16 cellular contexts compared by ENCODE assay signal in the genomic region with DNA sequence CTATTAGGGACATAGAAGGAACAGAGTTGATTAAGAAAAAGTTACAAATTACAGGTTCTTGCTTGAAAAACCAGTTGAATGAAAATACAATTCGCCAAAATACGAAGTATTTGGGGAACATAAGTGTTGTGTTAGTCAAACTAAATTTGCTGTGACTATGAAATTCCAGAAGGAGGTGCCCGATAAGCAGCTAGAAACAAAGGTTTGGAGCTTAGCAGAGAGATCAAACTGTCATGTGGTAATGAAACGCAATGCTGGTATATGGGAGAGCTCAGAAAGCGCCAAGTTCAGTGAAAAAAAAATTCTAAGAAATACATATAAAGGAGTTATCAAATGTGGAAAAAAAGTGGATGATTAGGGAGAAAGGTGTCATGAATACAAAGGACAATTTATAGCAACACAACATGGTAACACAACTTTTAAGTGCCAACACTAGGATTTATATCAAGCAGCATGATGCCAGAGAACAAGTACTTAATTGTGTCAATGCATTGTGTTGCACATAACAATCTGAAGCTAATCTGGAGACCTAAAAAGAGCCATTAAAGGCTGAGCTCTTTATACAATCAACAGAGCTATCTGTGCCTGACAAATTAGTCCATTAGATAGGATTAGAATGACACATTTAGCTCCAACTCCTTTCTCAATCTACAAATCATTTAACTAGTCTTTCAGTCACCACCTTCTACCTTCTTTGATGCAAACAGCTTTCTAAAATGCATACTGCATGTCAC. TPM values are rescaled to one million over a fixed set of nuclear protein-coding genes. Genes with fewer than 3 reads are reported as not detected.
A peak's percentile ranks its signal among the peaks of the same experiment; 100 is the strongest.
DNase-seq lines count a peak whose midpoint lies in the region; ATAC-seq and TF ChIP-seq lines count a peak whose summit lies in the region.
"Had no signal": no experiment of that assay in that cellular context is flagged by ENCODE, and none has a peak within 500 bp of the region (broad histone marks: within the 10 kb centered on the region; RNA-seq: fewer than 3 reads in every experiment).

No MANE protein-coding gene starts in this region.

- peaks cover 78% of the 10 kb centered on the region for H3K4me1 ChIP-seq in GM23338 (ENCODE audit: insufficient read depth)

- H3K27ac ChIP-seq in GM23338 (ENCODE audit: low read depth) (peak overlapping the region; percentile 52), VCaP (peak overlapping the region; percentile 15; the same call in 1 of the 2 replicates)
- H3K27ac ChIP-seq: C4-2B, pancreas, skin epidermis had no signal

- peaks cover 100% of the 10 kb centered on the region for H3K79me2 ChIP-seq in GM23338 (replicated peaks; ENCODE audit: insufficient read depth)

- no peaks in the 10 kb centered on the region for H3F3A ChIP-seq in GM23338 (replicated peaks; ENCODE audit: low read depth)

- TF ChIP-seq CTCF in GM23338 (conservative IDR thresholded peaks at IDR 0.05; ENCODE audit: low read depth in 2 of 2) = peak; percentile 22 to 37; a peak in 3 of 4 replicates
- TF ChIP-seq CTCF in VCaP (conservative IDR thresholded peaks at IDR 0.05) = no peak
- no peak for TF ChIP-seq CTCF in glutamatergic neuron (IDR thresholded peaks at IDR 0.05; ENCODE audit: partially characterized antibody, unreplicated experiment)

- peak overlapping the region; percentile 10 for H3K4me3 ChIP-seq in GM23338
- H3K4me3 ChIP-seq: pancreas, skin epidermis had no signal

- H3K9me2 ChIP-seq in GM23338 (ENCODE audit: insufficient read depth) = no peaks in the 10 kb centered on the region

- no peak overlapping the region for H2AFZ ChIP-seq in GM23338

- POLR2A ChIA-PET in naive thymus-derived CD8-positive, alpha-beta T cell (lab: Charles Lee) = interaction anchor here (2.2 kb wide), 1 partner anchor 31 kb away, joined by 15 read pairs; the partner anchor contains the start of gene SMAD2

- H3K27ac Mint-ChIP-seq in GM23338 (peak overlapping the region; percentile 90), glutamatergic neuron (ENCODE audit: unreplicated experiment) (no peak overlapping the region)
- H3K27ac Mint-ChIP-seq in naive thymus-derived CD8-positive, alpha-beta T cell = peak overlapping the region in 9 of 10 donors; percentile 12 to 86 (median 35)
- H3K27ac Mint-ChIP-seq: activated CD8-positive, alpha-beta T cell treated with anti-CD3 and anti-CD28 coated beads for 36 hours; activated T-helper 17 cell treated with anti-CD3 and anti-CD28 coated beads, Interleukin-2, amount 50 U/mL, for 72 hours had no signal

- H3K4me1 Mint-ChIP-seq in GM23338 (peaks cover 89% of the 10 kb centered on the region), glutamatergic neuron (ENCODE audit: low read depth, unreplicated experiment) (peaks cover 35% of the 10 kb centered on the region)
- H3K4me1 Mint-ChIP-seq in naive thymus-derived CD8-positive, alpha-beta T cell = peaks cover 51 to 93% (median 86%) of the 10 kb centered on the region in 4 donors

- ATAC-seq in GM23338 (peak; percentile 39), HG03095 (IDR thresholded peaks at IDR 0.05; ENCODE audit: unreplicated experiment) (no peak)
- no peak for ATAC-seq in naive thymus-derived CD8-positive, alpha-beta T cell
- ATAC-seq: activated CD8-positive, alpha-beta T cell treated with anti-CD3 and anti-CD28 coated beads for 36 hours; activated T-helper 17 cell treated with anti-CD3 and anti-CD28 coated beads, Interleukin-2, amount 50 U/mL, for 72 hours had no signal

- H3K36me3 Mint-ChIP-seq in GM23338 (ENCODE audit: low read depth) (peaks cover 12% of the 10 kb centered on the region), glutamatergic neuron (ENCODE audit: unreplicated experiment) (peaks cover 9% of the 10 kb centered on the region)
- peaks cover 22 to 32% (median 27%) of the 10 kb centered on the region in 3 donors for H3K36me3 Mint-ChIP-seq in naive thymus-derived CD8-positive, alpha-beta T cell

- DNase-seq in GM23338 (ENCODE audit: low spot score) (peak; percentile 38), NCI-H1930 (lab: John Stamatoyannopoulos, UW) (peak; percentile 20 to 31), CD1c-positive myeloid dendritic cell (ENCODE audit: extremely low spot score) (no peak), glutamatergic neuron (no peak)
- no peak for DNase-seq in naive thymus-derived CD8-positive, alpha-beta T cell
- DNase-seq: activated CD8-positive, alpha-beta T cell treated with anti-CD3 and anti-CD28 coated beads for 36 hours; amygdala; kidney; NCI-H226; pancreas; stimulated activated CD4-positive, alpha-beta T cell treated with anti-CD3 and anti-CD28 coated beads, Interleukin-4, amount 100 ng/mL, for 4 hours had no signal

- H3K4me2 ChIP-seq in GM23338 = peak overlapping the region; percentile 64

- peaks cover 3% of the 10 kb centered on the region for H3K27me3 Mint-ChIP-seq in GM23338 (ENCODE audit: insufficient read depth, low read depth, poor library complexity)
- no peaks in the 10 kb centered on the region for H3K27me3 Mint-ChIP-seq in naive thymus-derived CD8-positive, alpha-beta T cell
- H3K27me3 Mint-ChIP-seq in glutamatergic neuron (ENCODE audit: unreplicated experiment) = no peaks in the 10 kb centered on the region
- H3K27me3 Mint-ChIP-seq: activated CD8-positive, alpha-beta T cell treated with anti-CD3 and anti-CD28 coated beads for 36 hours; activated T-helper 17 cell treated with anti-CD3 and anti-CD28 coated beads, Interleukin-2, amount 50 U/mL, for 72 hours had no signal

- H3K4me3 Mint-ChIP-seq in GM23338 (peak overlapping the region; percentile 48), glutamatergic neuron (ENCODE audit: unreplicated experiment) (no peak overlapping the region)
- H3K4me3 Mint-ChIP-seq in naive thymus-derived CD8-positive, alpha-beta T cell = peak overlapping the region in 1 of 10 donors; percentile 21
- H3K4me3 Mint-ChIP-seq: activated CD8-positive, alpha-beta T cell treated with anti-CD3 and anti-CD28 coated beads for 36 hours; activated T-helper 17 cell treated with anti-CD3 and anti-CD28 coated beads, Interleukin-2, amount 50 U/mL, for 72 hours had no signal

- H3K27me3 ChIP-seq in GM23338 (ENCODE audit: insufficient read depth) = no peaks in the 10 kb centered on the region
- H3K27me3 ChIP-seq: pancreas had no signal

- H4K20me1 ChIP-seq in GM23338 (replicated peaks; ENCODE audit: insufficient read depth) = peaks cover 27% of the 10 kb centered on the region

- no peaks in the 10 kb centered on the region for H3K9me3 Mint-ChIP-seq in GM23338
- H3K9me3 Mint-ChIP-seq in naive thymus-derived CD8-positive, alpha-beta T cell = peaks cover under 1 to 17% (median 13%) of the 10 kb centered on the region in 9 donors
- peaks cover 2% of the 10 kb centered on the region for H3K9me3 Mint-ChIP-seq in glutamatergic neuron (ENCODE audit: unreplicated experiment)

- H3K36me3 ChIP-seq in GM23338 (ENCODE audit: insufficient read depth) = no peaks in the 10 kb centered on the region; the same call in 1 of the 2 replicates

TF ChIP-seq in GM23338, 12 proteins besides CTCF, POLR2A, EP300 and RAD21 (continues in another document):
- no peak for TF ChIP-seq ZNF331 (CRISPR knock-in tag; IDR thresholded peaks at IDR 0.05; ENCODE audit: low read depth)
- TF ChIP-seq, protein P1, sequence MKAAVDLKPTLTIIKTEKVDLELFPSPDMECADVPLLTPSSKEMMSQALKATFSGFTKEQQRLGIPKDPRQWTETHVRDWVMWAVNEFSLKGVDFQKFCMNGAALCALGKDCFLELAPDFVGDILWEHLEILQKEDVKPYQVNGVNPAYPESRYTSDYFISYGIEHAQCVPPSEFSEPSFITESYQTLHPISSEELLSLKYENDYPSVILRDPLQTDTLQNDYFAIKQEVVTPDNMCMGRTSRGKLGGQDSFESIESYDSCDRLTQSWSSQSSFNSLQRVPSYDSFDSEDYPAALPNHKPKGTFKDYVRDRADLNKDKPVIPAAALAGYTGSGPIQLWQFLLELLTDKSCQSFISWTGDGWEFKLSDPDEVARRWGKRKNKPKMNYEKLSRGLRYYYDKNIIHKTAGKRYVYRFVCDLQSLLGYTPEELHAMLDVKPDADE (IDR thresholded peaks at IDR 0.05) = no peak
- no peak for TF ChIP-seq EZH2phosphoT487 (IDR thresholded peaks at IDR 0.05; ENCODE audit: unreplicated experiment)

RNA-seq across cellular contexts. Expression of gene SMAD2, which starts 31.2 kb away (rescaled TPM):
- total RNA-seq in GM23338 (2014; rRNA removed; shearing (Covaris generic)) = 87.1 and 90.7 TPM in 2 replicates
- 28.2 and 30.9 TPM in 2 replicates for polyA plus RNA-seq in GM23338 (2016; fragmentation: Nextera tagmentation; extraction: Ambion mirVana)
- 100 to 1,000 TPM; 137 to 151 TPM for total RNA-seq in naive thymus-derived CD8-positive, alpha-beta T cell
- 100 to 1,000 TPM in 1 of 3 donors, 10 to 100 TPM in 2; 78.2 to 116 (median 89.6) TPM for polyA plus RNA-seq in naive thymus-derived CD8-positive, alpha-beta T cell
- total RNA-seq in glutamatergic neuron (ENCODE audit: unreplicated experiment) = 134 TPM

Comparison
In these comparisons a context has a peak if more than half of its experiments do, and no peak if none do; other contexts are left out.
1. DNase-seq: peak in GM23338 (single experiment) and NCI-H1930 (2 of 2); none in naive thymus-derived CD8-positive, alpha-beta T cell (0 of 10), CD1c-positive myeloid dendritic cell (single experiment) and glutamatergic neuron (single experiment).
2. CTCF ChIP-seq: peak in GM23338 (2 of 2); none in VCaP (single experiment) and glutamatergic neuron (single experiment).